ENCODE assay signal across 11 cellular contexts in the genomic region with DNA sequence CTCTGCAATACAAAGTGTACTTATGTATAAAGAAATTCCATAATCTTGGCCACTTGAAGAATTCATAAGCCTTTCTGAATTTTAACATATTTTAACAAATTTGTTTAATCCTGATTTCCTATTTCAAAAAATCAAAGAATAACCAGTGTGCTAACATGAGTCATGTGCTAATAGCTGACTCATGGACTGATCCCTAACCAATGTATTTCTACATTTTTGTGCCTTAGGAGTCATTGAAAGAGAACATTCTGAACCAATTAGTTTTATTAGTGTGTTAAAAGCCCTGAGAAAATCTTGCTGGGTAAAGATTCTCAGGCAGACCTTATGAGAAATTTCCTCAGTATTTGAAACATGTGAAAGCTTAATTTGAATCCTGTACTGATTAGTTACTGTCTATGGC.
A peak's percentile ranks its signal among the peaks of the same experiment; 100 is the strongest.
DNase-seq lines count a peak whose midpoint lies in the region; ATAC-seq and TF ChIP-seq lines count a peak whose summit lies in the region.
"Had no signal": no experiment of that assay in that cellular context is flagged by ENCODE, and none has a peak within 500 bp of the region (broad histone marks: within the 10 kb centered on the region; RNA-seq: fewer than 3 reads in every experiment).

No MANE protein-coding gene starts in this region.

- ATAC-seq in GM18505 (IDR thresholded peaks at IDR 0.05; ENCODE audit: unreplicated experiment) = no peak

- H3K4me3 ChIP-seq in AG10803 (ENCODE audit: low read length) (no peak overlapping the region), PC-9 (no peak overlapping the region), esophagus muscularis mucosa (no peak overlapping the region), osteoblast (ENCODE audit: insufficient read depth, low read length) (no peak overlapping the region), Caco-2 (ENCODE audit: low read depth, low read length) (no peak overlapping the region)

- H3K27ac Mint-ChIP-seq in Caco-2 (ENCODE audit: unreplicated experiment) = no peak overlapping the region

- H3K27me3 ChIP-seq in PC-9 (ENCODE audit: insufficient read depth, low read depth) (no peaks in the 10 kb centered on the region), esophagus muscularis mucosa (no peaks in the 10 kb centered on the region), osteoblast (ENCODE audit: insufficient read depth, low read length) (no peaks in the 10 kb centered on the region), Caco-2 (replicated peaks; ENCODE audit: control insufficient read depth, insufficient read depth, low read length) (no peaks in the 10 kb centered on the region)

- H3F3A ChIP-seq in PC-9 (ENCODE audit: insufficient read depth, low read depth) = peaks cover 10% of the 10 kb centered on the region; the same call in 1 of the 2 replicates

- H3K4me1 ChIP-seq in PC-9 (replicated peaks; ENCODE audit: insufficient read depth) (peaks cover 9% of the 10 kb centered on the region), esophagus muscularis mucosa (peaks cover 0 to 12% (median 0%) of the 10 kb centered on the region in 4 donors), osteoblast (ENCODE audit: insufficient read depth, low read length) (peaks cover 12% of the 10 kb centered on the region), Caco-2 (no peaks in the 10 kb centered on the region; the same call in 1 of the 2 replicates)

- no peak for TF ChIP-seq CTCF in AG10803 (conservative IDR thresholded peaks at IDR 0.05; ENCODE audit: low read length)
- TF ChIP-seq CTCF in PC-9 (conservative IDR thresholded peaks at IDR 0.05) = no peak
- no peak for TF ChIP-seq CTCF in esophagus muscularis mucosa (IDR thresholded peaks at IDR 0.05)
- TF ChIP-seq CTCF in osteoblast (IDR thresholded peaks at IDR 0.05; ENCODE audit: extremely low read depth, low read depth, low read length) = no peak
- TF ChIP-seq CTCF in Caco-2 (IDR thresholded peaks at IDR 0.05; ENCODE audit: insufficient read depth in 1 of 2, low read depth in 1 of 2, low read length in 1 of 2, severe bottlenecking in 1 of 2, unreplicated experiment in 1 of 2) = no peak

- H3K27ac ChIP-seq in PC-9 (peak overlapping the region; percentile 52), esophagus muscularis mucosa (replicated peaks in 1 of 4) (peak overlapping the region in 3 of 4 donors; percentile 9 to 49 (median 45)), osteoblast (ENCODE audit: low read depth, low read length) (peak overlapping the region; percentile 65)

- H3K4me2 ChIP-seq in PC-9 (peak overlapping the region; percentile 1; the same call in 1 of the 2 replicates), osteoblast (ENCODE audit: insufficient read depth, low read length) (no peak overlapping the region)

- H3K36me3 ChIP-seq in PC-9 (ENCODE audit: low read depth) = no peaks in the 10 kb centered on the region
- peaks cover 0 to 16% (median 11%) of the 10 kb centered on the region in 4 donors for H3K36me3 ChIP-seq in esophagus muscularis mucosa
- H3K36me3 ChIP-seq in osteoblast (ENCODE audit: insufficient read depth, low read length) = no peaks in the 10 kb centered on the region
- no peaks in the 10 kb centered on the region for H3K36me3 ChIP-seq in Caco-2 (ENCODE audit: control insufficient read depth, insufficient read depth, low read length)

- BruUV-seq in PC-9 (replicated peaks; lab: Mats Ljungman, UMichigan) = no TSS peak
- BruUV-seq in Caco-2 (replicated peaks; lab: Mats Ljungman, UMichigan) = no TSS peak

- TF ChIP-seq POLR2A in esophagus muscularis mucosa (IDR thresholded peaks at IDR 0.05; ENCODE audit: low read depth) = no peak
- TF ChIP-seq POLR2A in GM18505 (IDR thresholded peaks at IDR 0.05; ENCODE audit: borderline replicate concordance, extremely low read depth, insufficient read depth, insufficient read length) = no peak

- peaks cover 39% of the 10 kb centered on the region for H3K36me3 Mint-ChIP-seq in Caco-2 (ENCODE audit: insufficient read depth, unreplicated experiment)

- H3K4me3 Mint-ChIP-seq in Caco-2 (ENCODE audit: unreplicated experiment) = no peak overlapping the region

- CTCF ChIA-PET in PC-9 (lab: Charles Lee) (interaction anchor here (0.5 kb wide), 1 partner anchor 572 kb away, joined by 3 read pairs; a partner anchor contains a TSS), Caco-2 (lab: Charles Lee) (interaction anchor here (0.6 kb wide), 1 partner anchor 250 kb away, joined by 3 read pairs; no protein-coding TSS in a partner anchor)

- H3K4me1 Mint-ChIP-seq in Caco-2 (ENCODE audit: low read depth, unreplicated experiment) = no peaks in the 10 kb centered on the region

- H3K9me3 ChIP-seq in PC-9 (ENCODE audit: insufficient read depth, low read depth) (no peaks in the 10 kb centered on the region), esophagus muscularis mucosa (no peaks in the 10 kb centered on the region), osteoblast (ENCODE audit: low read depth, low read length) (no peaks in the 10 kb centered on the region), Caco-2 (no peaks in the 10 kb centered on the region)

- POLR2A ChIA-PET in PC-9 (lab: Charles Lee; ENCODE audit: unreplicated experiment) = no interaction called here
- POLR2A ChIA-PET in Caco-2 (lab: Charles Lee) = no interaction called here

- H3K27me3 Mint-ChIP-seq in Caco-2 (ENCODE audit: insufficient read depth, unreplicated experiment) = no peaks in the 10 kb centered on the region
- H3K27me3 Mint-ChIP-seq: brain had no signal

- DNase-seq in AG10803 (ENCODE audit: low read depth) (peak; percentile 90), PC-9 (peak in 1 of 2 experiments; percentile 80), esophagus muscularis mucosa (ENCODE audit: extremely low spot score) (no peak), osteoblast (ENCODE audit: insufficient read length, low spot score, missing footprints) (peak; percentile 92), Caco-2 (no peak), NCI-H2107 (lab: John Stamatoyannopoulos, UW) (no peak)
- no peak for DNase-seq in activated CD4-positive, CD25-positive, alpha-beta regulatory T cell (lab: John Stamatoyannopoulos, UW)
- DNase-seq: NCI-H1930, posterior cingulate gyrus had no signal

- intact Hi-C loops in PC-9 (cut with micrococcal nuclease; ENCODE audit: unreplicated experiment) (no loop called here), esophagus muscularis mucosa (cut with DNase I) (no loop called here), Caco-2 (cut with micrococcal nuclease; ENCODE audit: unreplicated experiment) (no loop called here)

- H3K9me3 Mint-ChIP-seq in Caco-2 (ENCODE audit: unreplicated experiment) = no peaks in the 10 kb centered on the region

- no peak for TF ChIP-seq EP300 in esophagus muscularis mucosa (IDR thresholded peaks at IDR 0.05)

- H4K20me1 ChIP-seq in PC-9 (ENCODE audit: insufficient read depth) (no peaks in the 10 kb centered on the region), osteoblast (ENCODE audit: insufficient read depth, low read length) (no peaks in the 10 kb centered on the region)

- H3K79me2 ChIP-seq in PC-9 (ENCODE audit: low read depth) (no peaks in the 10 kb centered on the region), osteoblast (ENCODE audit: insufficient read depth, low read length) (no peaks in the 10 kb centered on the region)

- no peak overlapping the region for H2AFZ ChIP-seq in PC-9
- no peak overlapping the region for H2AFZ ChIP-seq in osteoblast (ENCODE audit: low read length)

- no peaks in the 10 kb centered on the region for H3K9me2 ChIP-seq in PC-9 (ENCODE audit: insufficient read depth)

Comparison
In these comparisons a context has a peak if more than half of its experiments do, and no peak if none do; other contexts are left out.
1. DNase-seq: peak in AG10803 (single experiment) and osteoblast (single experiment); none in esophagus muscularis mucosa (single experiment), Caco-2 (0 of 2), NCI-H2107 (single experiment) and activated CD4-positive, CD25-positive, alpha-beta regulatory T cell (0 of 4).
2. Peak in every context shown above with its lines, with median percentiles within 50 percentile points of each other: H3K27ac ChIP-seq.